9 cellular contexts compared by ENCODE assay signal in genomic region chr17:58121925-58122324, GRCh38. TPM values are rescaled to one million over a fixed set of nuclear protein-coding genes. Genes with fewer than 3 reads are reported as not detected.
DNase-seq lines count a peak whose midpoint lies in the region; ATAC-seq, FAIRE-seq and TF ChIP-seq lines count a peak whose summit lies in the region.
"Had no signal": no experiment of that assay in that cellular context is flagged by ENCODE, and none has a peak within 500 bp of the region (broad histone marks: within the 10 kb centered on the region; RNA-seq: fewer than 3 reads in every experiment).

No MANE protein-coding gene starts in this region.

- no peak overlapping the region for H3K27ac Mint-ChIP-seq in astrocyte (ENCODE audit: unreplicated experiment)

- FAIRE-seq in astrocyte (lab: Jason Lieb, UNC), result no peak

- H3K4me1 Mint-ChIP-seq in astrocyte (ENCODE audit: low read depth, unreplicated experiment), result no peaks in the 10 kb centered on the region

- H4K20me1 ChIP-seq in astrocyte (ENCODE audit: insufficient read depth, low read length), result peaks cover 3% of the 10 kb centered on the region

- TF ChIP-seq CTCF in AG10803 (conservative IDR thresholded peaks at IDR 0.05; ENCODE audit: low read length) (peak; percentile 27), astrocyte (IDR thresholded peaks at IDR 0.05; ENCODE audit: insufficient read depth, low read depth, low read length) (peak; percentile 23)

- H3K9me3 Mint-ChIP-seq in astrocyte (ENCODE audit: unreplicated experiment), result no peaks in the 10 kb centered on the region

- H3K9ac ChIP-seq in astrocyte (ENCODE audit: low read length), result no peak overlapping the region

- H3K36me3 Mint-ChIP-seq in astrocyte (ENCODE audit: low read depth, unreplicated experiment), result no peaks in the 10 kb centered on the region

- no peaks in the 10 kb centered on the region for H3K9me3 ChIP-seq in astrocyte (ENCODE audit: insufficient read depth, low read depth, low read length)

- peak; percentile 29 for DNase-seq in AG10803 (ENCODE audit: low read depth)
- DNase-seq in GM04503 (ENCODE audit: low read depth), result peak; percentile 0
- DNase-seq in NCI-H69 (lab: John Stamatoyannopoulos, UW), result peak; percentile 65
- DNase-seq in astrocyte (ENCODE audit: low read depth), result peak; percentile 12
- DNase-seq in myocyte (ENCODE audit: low read depth), result peak; percentile 30
- DNase-seq in NCI-H187 treated with DMSO at 0.1 percent for 48 hours (lab: John Stamatoyannopoulos, UW), result no peak
- no peak for DNase-seq in retina

- no peak overlapping the region for H3K27ac ChIP-seq in astrocyte (ENCODE audit: low read depth, low read length)

- no peak overlapping the region for H3K4me3 ChIP-seq in AG10803 (ENCODE audit: low read length)
- H3K4me3 ChIP-seq in astrocyte (ENCODE audit: insufficient read depth, low read depth, low read length), result no peak overlapping the region

- peaks cover 10% of the 10 kb centered on the region for H3K27me3 ChIP-seq in astrocyte (ENCODE audit: insufficient read depth, low read length)

- peaks cover 33% of the 10 kb centered on the region for H3K27me3 Mint-ChIP-seq in astrocyte (ENCODE audit: low read depth, unreplicated experiment)

- H3K4me3 Mint-ChIP-seq in astrocyte (ENCODE audit: unreplicated experiment), result no peak overlapping the region

- ATAC-seq in HG02798 (IDR thresholded peaks at IDR 0.05; ENCODE audit: poor library complexity, unreplicated experiment), result no peak

- no peaks in the 10 kb centered on the region for H3K36me3 ChIP-seq in astrocyte (ENCODE audit: insufficient read depth, low read length)

- no peak overlapping the region for H3K4me2 ChIP-seq in astrocyte (ENCODE audit: low read length)

- no peaks in the 10 kb centered on the region for H3K79me2 ChIP-seq in astrocyte (ENCODE audit: insufficient read depth, low read length)

- no peak overlapping the region for H2AFZ ChIP-seq in astrocyte (ENCODE audit: low read depth, low read length)

- H3K4me1 ChIP-seq in astrocyte (ENCODE audit: insufficient read depth, low read length), result no peaks in the 10 kb centered on the region

RNA-seq across cellular contexts. Expression of gene OR4D1, which starts 26.3 kb away (rescaled TPM):
- total RNA-seq in astrocyte, result not detected in 2 replicates
- total RNA-seq in myocyte, result not detected in 2 replicates
- polyA plus RNA-seq in myocyte (2012), result not detected

RNA-seq across cellular contexts. Expression of gene DYNLL2, which starts 38.7 kb away (rescaled TPM):
- total RNA-seq in astrocyte, result 24.9 and 29.4 TPM in 2 replicates
- total RNA-seq in myocyte, result 10.1 and 12.8 TPM in 2 replicates
- polyA plus RNA-seq in myocyte (2012), result 30.7 TPM

RNA-seq across cellular contexts. Expression of gene OR4D2, which starts 44.9 kb away (rescaled TPM):
- total RNA-seq in astrocyte, result not detected in 2 replicates
- total RNA-seq in myocyte, result not detected in 2 replicates
- not detected for polyA plus RNA-seq in myocyte (2012)
- total RNA-seq: temporal lobe had no signal

Comparison
In these comparisons a context has a peak if more than half of its experiments do, and no peak if none do; other contexts are left out.
1. DNase-seq: peak in AG10803 (single experiment), GM04503 (single experiment), NCI-H69 (single experiment), astrocyte (single experiment) and myocyte (single experiment); none in NCI-H187 treated with DMSO at 0.1 percent for 48 hours (single experiment) and retina (single experiment).